Comparison of ENCODE assay signal across 13 cellular contexts in genomic region chr22:31891366-31892079, GRCh38. TPM values are rescaled to one million over a fixed set of nuclear protein-coding genes. Genes with fewer than 3 reads are reported as not detected.
A peak's percentile ranks its signal among the peaks of the same experiment; 100 is the strongest.
DNase-seq lines count a peak whose midpoint lies in the region; ATAC-seq and TF ChIP-seq lines count a peak whose summit lies in the region.
"Had no signal": no experiment of that assay in that cellular context is flagged by ENCODE, and none has a peak within 500 bp of the region (broad histone marks: within the 10 kb centered on the region; RNA-seq: fewer than 3 reads in every experiment).

No MANE protein-coding gene starts in this region.

- peak overlapping the region; percentile 65 for H3K27ac Mint-ChIP-seq in neural crest cell (ENCODE audit: unreplicated experiment)

- in situ Hi-C loops in transverse colon (cut with MboI; ENCODE audit: low pct_ligation_motif_present in 1 of 4, low pct_unique_long_range_greater_than_20kb in 1 of 4, low sequenced_read_pairs in 3 of 4): no loop called here

- no peak overlapping the region for H3K9ac ChIP-seq in MM.1S (ENCODE audit: low read length)

- H4K20me1 ChIP-seq in MM.1S (ENCODE audit: insufficient read depth, low read length): no peaks in the 10 kb centered on the region

- TF ChIP-seq CTCF in MM.1S (IDR thresholded peaks at IDR 0.05; ENCODE audit: low read length): no peak
- TF ChIP-seq CTCF in neural crest cell (conservative IDR thresholded peaks at IDR 0.05): no peak
- no peak for TF ChIP-seq CTCF in transverse colon (IDR thresholded peaks at IDR 0.05)
- no peak for TF ChIP-seq CTCF in GM10266 (IDR thresholded peaks at IDR 0.05; ENCODE audit: control insufficient read depth, insufficient read depth, low read depth, missing control alignments)

- ATAC-seq in GM18520 (IDR thresholded peaks at IDR 0.05; ENCODE audit: unreplicated experiment): no peak
- ATAC-seq: upper lobe of right lung had no signal

- H3K4me3 ChIP-seq in MM.1S (ENCODE audit: low read length) (no peak overlapping the region), transverse colon (no peak overlapping the region)
- H3K4me3 ChIP-seq: upper lobe of right lung had no signal

- H3K27me3 ChIP-seq in MM.1S (replicated peaks; ENCODE audit: insufficient read depth, low read length): no peaks in the 10 kb centered on the region
- H3K27me3 ChIP-seq in transverse colon: no peaks in the 10 kb centered on the region
- H3K27me3 ChIP-seq: upper lobe of right lung had no signal

- no peaks in the 10 kb centered on the region for H3K9me3 ChIP-seq in MM.1S (replicated peaks; ENCODE audit: insufficient read depth, low read length)
- H3K9me3 ChIP-seq in transverse colon: no peaks in the 10 kb centered on the region
- H3K9me3 ChIP-seq: upper lobe of right lung had no signal

- no peaks in the 10 kb centered on the region for H3F3A ChIP-seq in MM.1S (ENCODE audit: insufficient read depth, low read length)

- TF ChIP-seq POLR2A in transverse colon (IDR thresholded peaks at IDR 0.05): no peak

- H3K36me3 ChIP-seq in MM.1S (replicated peaks; ENCODE audit: insufficient read depth, low read length) (no peaks in the 10 kb centered on the region), transverse colon (peaks cover 0 to 12% (median 4%) of the 10 kb centered on the region in 4 donors)

- H3K79me2 ChIP-seq in MM.1S (ENCODE audit: low read length): no peaks in the 10 kb centered on the region

- no peak overlapping the region for H3K4me3 Mint-ChIP-seq in neural crest cell

- H3K9me2 ChIP-seq in MM.1S (replicated peaks; ENCODE audit: insufficient read depth, low read length): no peaks in the 10 kb centered on the region

- H3K27ac ChIP-seq in MM.1S (ENCODE audit: low read length): no peak overlapping the region
- H3K27ac ChIP-seq in caudate nucleus (ENCODE audit: low read depth, low read length): peak overlapping the region; percentile 45
- H3K27ac ChIP-seq in transverse colon: no peak overlapping the region
- H3K27ac ChIP-seq: upper lobe of right lung had no signal

- H2AFZ ChIP-seq in MM.1S (ENCODE audit: low read length): no peak overlapping the region

- DNase-seq in EH (ENCODE audit: low read depth) (peak; percentile 67), MM.1S (peak; percentile 32), caudate nucleus (lab: John Stamatoyannopoulos, UW) (no peak), neural crest cell (ENCODE audit: low read depth, low spot score) (no peak), transverse colon (no peak), NCI-H146 treated with DMSO at 0.1 percent for 48 hours (lab: John Stamatoyannopoulos, UW; ENCODE audit: unreplicated experiment) (no peak), GM10266 (ENCODE audit: extremely low spot score) (no peak)
- DNase-seq: activated CD4-positive, alpha-beta T cell treated with anti-CD3 and anti-CD28 coated beads, Interleukin-2, amount 50 U/mL, for 48 hours; activated naive CD4-positive, alpha-beta T cell; COR-L47; NCI-H345; upper lobe of right lung had no signal

- no peak overlapping the region for H3K4me2 ChIP-seq in MM.1S (ENCODE audit: low read depth, low read length)

- peaks cover 43% of the 10 kb centered on the region for H3K4me1 Mint-ChIP-seq in neural crest cell

- intact Hi-C loops in transverse colon (cut with DNase I; ENCODE audit: low total_unique reads): no loop called here

- H3K4me1 ChIP-seq in MM.1S (ENCODE audit: low read length) (no peaks in the 10 kb centered on the region), transverse colon (no peaks in the 10 kb centered on the region)
- H3K4me1 ChIP-seq: upper lobe of right lung had no signal

- no peaks in the 10 kb centered on the region for H3K27me3 Mint-ChIP-seq in neural crest cell (ENCODE audit: low read depth)

- H3K36me3 Mint-ChIP-seq in neural crest cell (ENCODE audit: low read depth): peaks cover 11% of the 10 kb centered on the region

- no peaks in the 10 kb centered on the region for H3K9me3 Mint-ChIP-seq in neural crest cell

- 68 to 88% methylated on average over 2 to 5 of the region's 5 CpGs for WGBS in transverse colon (ENCODE audit: low coverage in 1 of 2), 2 donors

- TF ChIP-seq EP300 in transverse colon (IDR thresholded peaks at IDR 0.05; ENCODE audit: low read depth): no peak

RNA-seq across cellular contexts. Expression of gene YWHAH, which starts 52.8 kb away (rescaled TPM):
- total RNA-seq in neural crest cell: 154 and 162 TPM in 2 replicates
- 100 to 1,000 TPM in 2 of 4 donors, 10 to 100 TPM in 2; 83.7 to 155 (median 109) TPM for total RNA-seq in transverse colon

Comparison
In these comparisons a context has a peak if more than half of its experiments do, and no peak if none do; other contexts are left out.
1. DNase-seq: peak in EH (single experiment) and MM.1S (single experiment); none in caudate nucleus (0 of 61), neural crest cell (single experiment), transverse colon (single experiment), NCI-H146 treated with DMSO at 0.1 percent for 48 hours (single experiment) and GM10266 (single experiment).